30 cellular contexts compared by ENCODE assay signal in genomic region chr10:126309193-126309592, GRCh38.
"Had no signal": no experiment of that assay in that cellular context is flagged by ENCODE, and none has a peak within 500 bp of the region (broad histone marks: within the 10 kb centered on the region; RNA-seq: fewer than 3 reads in every experiment).

No MANE protein-coding gene starts in this region.

- DNase-seq: activated CD4-positive, alpha-beta T cell treated with anti-CD3 and anti-CD28 coated beads for 4 hours; activated CD4-positive, alpha-beta T cell treated with anti-CD3 and anti-CD28 coated beads, Interleukin-2, amount 50 U/mL, for 4 hours; activated gamma-delta T cell; activated naive CD4-positive, alpha-beta T cell treated with anti-CD3 and anti-CD28 coated beads for 36 hours; activated T-cell treated with anti-CD3 and anti-CD28 coated beads, Interleukin-2, amount 50 U/mL, for 4 hours; anterior cingulate cortex; caudate nucleus; Kasumi-1; KBM-7; MG63; MV-4-11; NCI-H1092 treated with DMSO at 0.1 percent for 48 hours; NCI-H1436; NCI-H1694 treated with DMSO at 0.1 percent for 48 hours; NCI-H2029 treated with DMSO at 0.1 percent for 48 hours; NCI-H345; NCI-H510A; NCI-H526 treated with DMSO at 0.1 percent for 48 hours; NCI-H82; OCI-M1; Peyer's patch; SHP77 had no signal

- H3K27me3 ChIP-seq: breast epithelium, MG63, Peyer's patch, SJSA1 had no signal

- H3K4me1 ChIP-seq: breast epithelium, Peyer's patch, SJSA1 had no signal

- H3K36me3 Mint-ChIP-seq: activated naive CD8-positive, alpha-beta T cell had no signal

- H3K27me3 Mint-ChIP-seq: activated T-helper 17 cell treated with anti-CD3 and anti-CD28 coated beads, Interleukin-2, amount 50 U/mL, for 72 hours had no signal

- H3K27ac ChIP-seq: breast epithelium, Peyer's patch, RWPE1, SJSA1 had no signal

- H3K4me3 ChIP-seq: breast epithelium, MG63, Peyer's patch, SJSA1 had no signal

- H3K36me3 ChIP-seq: breast epithelium, Peyer's patch, SJSA1 had no signal

- ATAC-seq: activated CD4-positive, CD25-positive, alpha-beta regulatory T cell treated with anti-CD3 and anti-CD28 coated beads, Interleukin-2, amount 50 U/mL, for 24 hours; activated T-cell treated with anti-CD3 and anti-CD28 coated beads, Interleukin-2, amount 50 U/mL, for 4 hours; activated T-helper 17 cell treated with anti-CD3 and anti-CD28 coated beads, Interleukin-2, amount 50 U/mL, for 72 hours; SK-N-SH treated with all-trans-retinoic acid at 6 μM for 48 hours had no signal

- H3K4me3 Mint-ChIP-seq: activated naive CD4-positive, alpha-beta T cell treated with anti-CD3 and anti-CD28 coated beads for 36 hours; activated naive CD8-positive, alpha-beta T cell; activated T-cell treated with anti-CD3 and anti-CD28 coated beads, Interleukin-2, amount 50 U/mL, for 4 hours; activated T-helper 17 cell treated with anti-CD3 and anti-CD28 coated beads, Interleukin-2, amount 50 U/mL, for 72 hours; T-helper 1 cell treated with Interleukin-12 subunit alpha and Interleukin-12 subunit beta and Interleukin-4 antibody, amounts not matched to agents 30 μg/mL and 1 μg/mL, for 36 hours had no signal

- H3K27ac Mint-ChIP-seq: activated naive CD4-positive, alpha-beta T cell treated with anti-CD3 and anti-CD28 coated beads for 36 hours; activated naive CD8-positive, alpha-beta T cell; activated T-helper 17 cell treated with anti-CD3 and anti-CD28 coated beads, Interleukin-2, amount 50 U/mL, for 72 hours; T-helper 1 cell treated with Interleukin-12 subunit alpha and Interleukin-12 subunit beta and Interleukin-4 antibody, amounts not matched to agents 30 μg/mL and 1 μg/mL, for 36 hours had no signal

- H3K9me3 ChIP-seq: breast epithelium, Peyer's patch, SJSA1 had no signal

- H3K4me1 Mint-ChIP-seq: activated T-helper 17 cell treated with anti-CD3 and anti-CD28 coated beads, Interleukin-2, amount 50 U/mL, for 72 hours had no signal
